ENCODE assay signal across 10 cellular contexts in the genomic region with DNA sequence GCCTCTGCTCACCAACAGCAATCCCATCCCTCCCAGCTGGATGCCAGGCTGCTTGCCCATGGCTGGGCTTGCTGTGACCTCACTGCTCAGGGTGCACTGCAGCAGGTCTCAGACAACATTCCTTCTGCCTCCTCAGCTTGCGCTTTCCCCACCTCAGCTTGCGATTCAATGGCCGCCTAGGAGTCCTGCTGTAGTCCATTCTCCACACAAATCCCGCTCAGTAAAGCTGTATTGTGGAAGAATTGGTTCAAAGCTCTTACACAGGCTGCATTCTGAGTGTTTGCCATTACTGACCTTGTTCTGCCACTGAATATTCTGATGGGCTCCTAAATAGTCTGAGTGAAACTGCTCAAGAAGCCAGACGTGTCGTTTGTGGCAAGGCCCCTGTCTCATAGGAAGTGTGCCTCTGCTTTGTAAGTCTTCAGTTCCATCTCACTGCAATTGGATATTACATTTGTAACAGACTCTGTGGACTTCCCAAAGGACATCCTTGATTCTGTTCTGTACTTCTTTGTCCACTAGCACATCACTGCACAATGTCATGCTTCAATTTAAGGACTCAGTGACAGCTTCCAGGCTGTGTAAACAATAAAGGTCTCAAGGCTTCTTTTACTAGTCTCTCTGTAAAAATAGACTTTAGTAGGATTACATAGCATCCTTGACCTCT. TPM values are rescaled to one million over a fixed set of nuclear protein-coding genes. Genes with fewer than 3 reads are reported as not detected.
DNase-seq lines count a peak whose midpoint lies in the region; ATAC-seq and TF ChIP-seq lines count a peak whose summit lies in the region.
"Had no signal": no experiment of that assay in that cellular context is flagged by ENCODE, and none has a peak within 500 bp of the region (broad histone marks: within the 10 kb centered on the region; RNA-seq: fewer than 3 reads in every experiment).

No MANE protein-coding gene starts in this region.

- peak overlapping the region; percentile 16; the same call in 1 of the 2 replicates for H3K4me2 ChIP-seq in GM23338

- peak overlapping the region; percentile 65 for H3K27ac Mint-ChIP-seq in GM23338
- H3K27ac Mint-ChIP-seq in brain: peak overlapping the region; percentile 80 to 93 (median 93)

- no peak for TF ChIP-seq CTCF in GM23338 (conservative IDR thresholded peaks at IDR 0.05; ENCODE audit: low read depth in 2 of 2)
- TF ChIP-seq CTCF in brain (conservative IDR thresholded peaks at IDR 0.05): no peak
- TF ChIP-seq CTCF in foreskin keratinocyte (conservative IDR thresholded peaks at IDR 0.05): no peak

- peak overlapping the region; percentile 45; the same call in 1 of the 2 replicates for H3K27ac ChIP-seq in GM23338 (ENCODE audit: low read depth)
- H3K27ac ChIP-seq in foreskin keratinocyte: no peak overlapping the region

- H3K4me3 ChIP-seq in GM23338: no peak overlapping the region

- H4K20me1 ChIP-seq in GM23338 (replicated peaks; ENCODE audit: insufficient read depth): no peaks in the 10 kb centered on the region

- H3F3A ChIP-seq in GM23338 (replicated peaks; ENCODE audit: low read depth): no peaks in the 10 kb centered on the region

- ATAC-seq in GM23338 (peak; percentile 94), left lobe of liver (peak; percentile 42), foreskin keratinocyte (no peak)

- no peak overlapping the region for H2AFZ ChIP-seq in GM23338

- DNase-seq in AG20443 (ENCODE audit: low spot score) (peak; percentile 14), GM23338 (ENCODE audit: low spot score) (peak; percentile 21), left lobe of liver (ENCODE audit: low spot score) (no peak), NOMO-1 (lab: John Stamatoyannopoulos, UW; ENCODE audit: unreplicated experiment in 2 of 2) (no peak), NCI-H187 (lab: John Stamatoyannopoulos, UW) (no peak), foreskin keratinocyte (no peak), DMS 273 treated with DMSO at 0.1 percent for 48 hours (lab: John Stamatoyannopoulos, UW) (no peak)
- DNase-seq: Kasumi-1, SW 1271 had no signal

- no peaks in the 10 kb centered on the region for H3K27me3 ChIP-seq in GM23338 (ENCODE audit: insufficient read depth)
- no peaks in the 10 kb centered on the region for H3K27me3 ChIP-seq in foreskin keratinocyte

- no peaks in the 10 kb centered on the region; the same call in 1 of the 2 replicates for H3K36me3 ChIP-seq in GM23338 (ENCODE audit: insufficient read depth)

- H3K4me1 ChIP-seq in GM23338 (ENCODE audit: insufficient read depth) (peaks cover 11% of the 10 kb centered on the region; the same call in 1 of the 2 replicates), foreskin keratinocyte (no peaks in the 10 kb centered on the region)

- H3K9me3 Mint-ChIP-seq in GM23338 (peaks cover 13% of the 10 kb centered on the region), brain (peaks cover 3 to 14% (median 9%) of the 10 kb centered on the region in 5 experiments)

- peaks cover 15% of the 10 kb centered on the region; the same call in 2 of the 3 replicates for H3K36me3 Mint-ChIP-seq in GM23338 (ENCODE audit: low read depth)
- peaks cover 32% of the 10 kb centered on the region for H3K36me3 Mint-ChIP-seq in brain

- no peaks in the 10 kb centered on the region for H3K9me2 ChIP-seq in GM23338 (ENCODE audit: insufficient read depth)

- 0 out of 2 replicates have a peak, but pooled peaks cover 6% of the 10 kb centered on the region for H3K79me2 ChIP-seq in GM23338 (replicated peaks; ENCODE audit: insufficient read depth)

- no peaks in the 10 kb centered on the region for H3K27me3 Mint-ChIP-seq in GM23338 (ENCODE audit: insufficient read depth, low read depth, poor library complexity)
- H3K27me3 Mint-ChIP-seq in brain: no peaks in the 10 kb centered on the region

- H3K4me3 Mint-ChIP-seq in GM23338: no peak overlapping the region
- peak overlapping the region; percentile 6 to 72 (median 67) for H3K4me3 Mint-ChIP-seq in brain

- H3K4me1 Mint-ChIP-seq in GM23338 (peaks cover 11% of the 10 kb centered on the region; the same call in 2 of the 3 replicates), brain (peaks cover 24% of the 10 kb centered on the region)

TF ChIP-seq in GM23338, 12 proteins besides CTCF, POLR2A, EP300 and RAD21 (continues in another document):
- no peak for TF ChIP-seq ZNF331 (CRISPR knock-in tag; IDR thresholded peaks at IDR 0.05; ENCODE audit: low read depth)
- no peak for TF ChIP-seq JUNB (IDR thresholded peaks at IDR 0.05; ENCODE audit: unreplicated experiment)
- TF ChIP-seq, protein P1, sequence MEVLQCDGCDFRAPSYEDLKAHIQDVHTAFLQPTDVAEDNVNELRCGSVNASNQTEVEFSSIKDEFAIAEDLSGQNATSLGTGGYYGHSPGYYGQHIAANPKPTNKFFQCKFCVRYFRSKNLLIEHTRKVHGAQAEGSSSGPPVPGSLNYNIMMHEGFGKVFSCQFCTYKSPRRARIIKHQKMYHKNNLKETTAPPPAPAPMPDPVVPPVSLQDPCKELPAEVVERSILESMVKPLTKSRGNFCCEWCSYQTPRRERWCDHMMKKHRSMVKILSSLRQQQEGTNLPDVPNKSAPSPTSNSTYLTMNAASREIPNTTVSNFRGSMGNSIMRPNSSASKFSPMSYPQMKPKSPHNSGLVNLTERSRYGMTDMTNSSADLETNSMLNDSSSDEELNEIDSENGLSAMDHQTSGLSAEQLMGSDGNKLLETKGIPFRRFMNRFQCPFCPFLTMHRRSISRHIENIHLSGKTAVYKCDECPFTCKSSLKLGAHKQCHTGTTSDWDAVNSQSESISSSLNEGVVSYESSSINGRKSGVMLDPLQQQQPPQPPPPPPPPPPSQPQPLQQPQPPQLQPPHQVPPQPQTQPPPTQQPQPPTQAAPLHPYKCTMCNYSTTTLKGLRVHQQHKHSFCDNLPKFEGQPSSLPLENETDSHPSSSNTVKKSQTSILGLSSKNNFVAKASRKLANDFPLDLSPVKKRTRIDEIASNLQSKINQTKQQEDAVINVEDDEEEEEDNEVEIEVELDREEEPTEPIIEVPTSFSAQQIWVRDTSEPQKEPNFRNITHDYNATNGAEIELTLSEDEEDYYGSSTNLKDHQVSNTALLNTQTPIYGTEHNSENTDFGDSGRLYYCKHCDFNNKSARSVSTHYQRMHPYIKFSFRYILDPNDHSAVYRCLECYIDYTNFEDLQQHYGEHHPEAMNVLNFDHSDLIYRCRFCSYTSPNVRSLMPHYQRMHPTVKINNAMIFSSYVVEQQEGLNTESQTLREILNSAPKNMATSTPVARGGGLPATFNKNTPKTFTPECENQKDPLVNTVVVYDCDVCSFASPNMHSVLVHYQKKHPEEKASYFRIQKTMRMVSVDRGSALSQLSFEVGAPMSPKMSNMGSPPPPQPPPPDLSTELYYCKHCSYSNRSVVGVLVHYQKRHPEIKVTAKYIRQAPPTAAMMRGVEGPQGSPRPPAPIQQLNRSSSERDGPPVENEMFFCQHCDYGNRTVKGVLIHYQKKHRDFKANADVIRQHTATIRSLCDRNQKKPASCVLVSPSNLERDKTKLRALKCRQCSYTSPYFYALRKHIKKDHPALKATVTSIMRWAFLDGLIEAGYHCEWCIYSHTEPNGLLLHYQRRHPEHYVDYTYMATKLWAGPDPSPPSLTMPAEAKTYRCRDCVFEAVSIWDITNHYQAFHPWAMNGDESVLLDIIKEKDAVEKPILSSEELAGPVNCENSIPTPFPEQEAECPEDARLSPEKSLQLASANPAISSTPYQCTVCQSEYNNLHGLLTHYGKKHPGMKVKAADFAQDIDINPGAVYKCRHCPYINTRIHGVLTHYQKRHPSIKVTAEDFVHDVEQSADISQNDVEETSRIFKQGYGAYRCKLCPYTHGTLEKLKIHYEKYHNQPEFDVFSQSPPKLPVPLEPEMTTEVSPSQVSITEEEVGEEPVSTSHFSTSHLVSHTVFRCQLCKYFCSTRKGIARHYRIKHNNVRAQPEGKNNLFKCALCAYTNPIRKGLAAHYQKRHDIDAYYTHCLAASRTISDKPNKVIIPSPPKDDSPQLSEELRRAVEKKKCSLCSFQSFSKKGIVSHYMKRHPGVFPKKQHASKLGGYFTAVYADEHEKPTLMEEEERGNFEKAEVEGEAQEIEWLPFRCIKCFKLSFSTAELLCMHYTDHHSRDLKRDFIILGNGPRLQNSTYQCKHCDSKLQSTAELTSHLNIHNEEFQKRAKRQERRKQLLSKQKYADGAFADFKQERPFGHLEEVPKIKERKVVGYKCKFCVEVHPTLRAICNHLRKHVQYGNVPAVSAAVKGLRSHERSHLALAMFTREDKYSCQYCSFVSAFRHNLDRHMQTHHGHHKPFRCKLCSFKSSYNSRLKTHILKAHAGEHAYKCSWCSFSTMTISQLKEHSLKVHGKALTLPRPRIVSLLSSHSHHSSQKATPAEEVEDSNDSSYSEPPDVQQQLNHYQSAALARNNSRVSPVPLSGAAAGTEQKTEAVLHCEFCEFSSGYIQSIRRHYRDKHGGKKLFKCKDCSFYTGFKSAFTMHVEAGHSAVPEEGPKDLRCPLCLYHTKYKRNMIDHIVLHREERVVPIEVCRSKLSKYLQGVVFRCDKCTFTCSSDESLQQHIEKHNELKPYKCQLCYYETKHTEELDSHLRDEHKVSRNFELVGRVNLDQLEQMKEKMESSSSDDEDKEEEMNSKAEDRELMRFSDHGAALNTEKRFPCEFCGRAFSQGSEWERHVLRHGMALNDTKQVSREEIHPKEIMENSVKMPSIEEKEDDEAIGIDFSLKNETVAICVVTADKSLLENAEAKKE (CRISPR knock-in tag; IDR thresholded peaks at IDR 0.05): no peak
- TF ChIP-seq CREB1 (CRISPR knock-in tag; IDR thresholded peaks at IDR 0.05; ENCODE audit: low read depth): no peak
- no peak for TF ChIP-seq ZNF114 (CRISPR knock-in tag; IDR thresholded peaks at IDR 0.05)
- no peak for TF ChIP-seq NANOG (IDR thresholded peaks at IDR 0.05; ENCODE audit: borderline replicate concordance)
- TF ChIP-seq, protein P2, sequence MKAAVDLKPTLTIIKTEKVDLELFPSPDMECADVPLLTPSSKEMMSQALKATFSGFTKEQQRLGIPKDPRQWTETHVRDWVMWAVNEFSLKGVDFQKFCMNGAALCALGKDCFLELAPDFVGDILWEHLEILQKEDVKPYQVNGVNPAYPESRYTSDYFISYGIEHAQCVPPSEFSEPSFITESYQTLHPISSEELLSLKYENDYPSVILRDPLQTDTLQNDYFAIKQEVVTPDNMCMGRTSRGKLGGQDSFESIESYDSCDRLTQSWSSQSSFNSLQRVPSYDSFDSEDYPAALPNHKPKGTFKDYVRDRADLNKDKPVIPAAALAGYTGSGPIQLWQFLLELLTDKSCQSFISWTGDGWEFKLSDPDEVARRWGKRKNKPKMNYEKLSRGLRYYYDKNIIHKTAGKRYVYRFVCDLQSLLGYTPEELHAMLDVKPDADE (IDR thresholded peaks at IDR 0.05): no peak

RNA-seq across cellular contexts. Expression of a gene that starts 49.8 kb away (rescaled TPM):
- 11.5 and 14.3 TPM in 2 replicates for total RNA-seq in GM23338 (2014; rRNA removed; shearing (Covaris generic))
- polyA plus RNA-seq in GM23338 (2016; fragmentation: Nextera tagmentation; extraction: Ambion mirVana) (6.0 and 6.1 TPM in 2 replicates), brain (ENCODE audit: insufficient read depth, low read depth, low replicate concordance) (6.7 TPM), foreskin keratinocyte (3.7 and 4.1 TPM in 2 replicates)
- total RNA-seq in left lobe of liver (7.7 TPM), foreskin keratinocyte (16.2 and 17.7 TPM in 2 replicates)

Comparison
In these comparisons a context has a peak if more than half of its experiments do, and no peak if none do; other contexts are left out.
1. DNase-seq: peak in AG20443 (single experiment) and GM23338 (single experiment); none in left lobe of liver (single experiment), NOMO-1 (0 of 2), NCI-H187 (0 of 2), foreskin keratinocyte (0 of 2) and DMS 273 treated with DMSO at 0.1 percent for 48 hours (single experiment).